Comparison of ENCODE assay signal across 21 cellular contexts in genomic region chr11:66936326-66936725, GRCh38. TPM values are rescaled to one million over a fixed set of nuclear protein-coding genes. Genes with fewer than 3 reads are reported as not detected.
DNase-seq lines count a peak whose midpoint lies in the region; ATAC-seq, FAIRE-seq and TF ChIP-seq lines count a peak whose summit lies in the region.
"Had no signal": no experiment of that assay in that cellular context is flagged by ENCODE, and none has a peak within 500 bp of the region (broad histone marks: within the 10 kb centered on the region; RNA-seq: fewer than 3 reads in every experiment).

No MANE protein-coding gene starts in this region.

- H3K4me3 Mint-ChIP-seq in HFFc6: no peak overlapping the region

- H3K27me3 Mint-ChIP-seq in HFFc6 (ENCODE audit: insufficient read depth): peaks cover 4% of the 10 kb centered on the region; the same call in 1 of the 2 replicates

- peaks cover 15% of the 10 kb centered on the region for H3K4me1 Mint-ChIP-seq in HFFc6 (ENCODE audit: low read depth)

- H3K79me2 ChIP-seq in ACC112 (ENCODE audit: control insufficient read depth, insufficient read depth, low read length, unreplicated experiment): no peaks in the 10 kb centered on the region

- H3K27me3 ChIP-seq in ACC112 (ENCODE audit: insufficient read depth, low read length): no peaks in the 10 kb centered on the region
- H3K27me3 ChIP-seq: heart left ventricle, tibial nerve had no signal

- H3K4me1 ChIP-seq in ACC112 (ENCODE audit: control insufficient read depth, insufficient read depth, low read length, unreplicated experiment): peaks cover 11% of the 10 kb centered on the region
- H3K4me1 ChIP-seq: heart left ventricle had no signal

- no peak overlapping the region for H2AFZ ChIP-seq in ACC112 (ENCODE audit: low read length, unreplicated experiment)

- DNase-seq in HFFc6 (peak; percentile 36), astrocyte of the hippocampus (ENCODE audit: low read depth, low spot score) (peak; percentile 70), fibroblast of the aortic adventitia (ENCODE audit: low read depth) (peak; percentile 98), GM19239 (ENCODE audit: insufficient read length, low spot score) (no peak), RPMI8226 (no peak)
- DNase-seq: heart left ventricle, Karpas-422, NCI-H187, NCI-H526 treated with DMSO at 0.1 percent for 48 hours, PC-3 had no signal

- no peaks in the 10 kb centered on the region for H3K36me3 ChIP-seq in ACC112 (ENCODE audit: insufficient read depth, low read length)
- H3K36me3 ChIP-seq: heart left ventricle, tibial nerve had no signal

- H3K36me3 Mint-ChIP-seq in HFFc6 (ENCODE audit: low read depth): no peaks in the 10 kb centered on the region
- H3K36me3 Mint-ChIP-seq: activated naive CD4-positive, alpha-beta T cell treated with anti-CD3 and anti-CD28 coated beads, Interleukin-2, amount 50 U/mL, for 72 hours had no signal

- no peak for ATAC-seq in HG02759 (IDR thresholded peaks at IDR 0.05; ENCODE audit: unreplicated experiment)
- no peak for ATAC-seq in HG03342 (IDR thresholded peaks at IDR 0.05; ENCODE audit: unreplicated experiment)
- ATAC-seq: activated naive CD4-positive, alpha-beta T cell treated with anti-CD3 and anti-CD28 coated beads, Interleukin-2, amount 50 U/mL, for 72 hours; heart left ventricle; PC-3 had no signal

- H3K27ac Mint-ChIP-seq in HFFc6: no peak overlapping the region
- H3K27ac Mint-ChIP-seq: activated naive CD4-positive, alpha-beta T cell treated with anti-CD3 and anti-CD28 coated beads, Interleukin-2, amount 50 U/mL, for 72 hours had no signal

- FAIRE-seq in GM19239 (lab: Jason Lieb, UNC): no peak
- FAIRE-seq: A204.1 had no signal

- no peak overlapping the region for H3K4me3 ChIP-seq in ACC112 (ENCODE audit: low read depth, low read length)
- no peak overlapping the region for H3K4me3 ChIP-seq in fibroblast of the aortic adventitia (ENCODE audit: low read depth, low read length)
- H3K4me3 ChIP-seq: heart left ventricle, tibial nerve had no signal

- no peak for TF ChIP-seq CTCF in HFFc6 (IDR thresholded peaks at IDR 0.05)
- no peak for TF ChIP-seq CTCF in fibroblast of the aortic adventitia (IDR thresholded peaks at IDR 0.05; ENCODE audit: insufficient read depth, low read length)

- no peaks in the 10 kb centered on the region for H3K9me3 Mint-ChIP-seq in HFFc6
- H3K9me3 Mint-ChIP-seq: activated naive CD4-positive, alpha-beta T cell treated with anti-CD3 and anti-CD28 coated beads, Interleukin-2, amount 50 U/mL, for 72 hours had no signal

- H3K27ac ChIP-seq in ACC112 (ENCODE audit: low read depth, low read length): peak overlapping the region; percentile 55
- H3K27ac ChIP-seq: heart left ventricle, tibial nerve had no signal

RNA-seq across cellular contexts. Expression of gene PC, which starts 21.9 kb away (rescaled TPM):
- 10 to 100 TPM; 13.2 to 21.8 (median 19.3) TPM for total RNA-seq in HFFc6 (2021; fragmentation: NEBNext Ultra II Directional; extraction: Animal tissue kit (Norgen Biotek cat#: 25700))
- total RNA-seq in fibroblast of the aortic adventitia (ENCODE audit: low replicate concordance): 12.7 and 21.5 TPM in 2 replicates

RNA-seq across cellular contexts. Expression of gene C11orf86, which starts 38.8 kb away (rescaled TPM):
- not detected for total RNA-seq in HFFc6 (2021; fragmentation: NEBNext Ultra II Directional; extraction: Animal tissue kit (Norgen Biotek cat#: 25700))
- not detected in 2 replicates for total RNA-seq in fibroblast of the aortic adventitia (ENCODE audit: low replicate concordance)
- total RNA-seq: activated naive CD4-positive, alpha-beta T cell treated with anti-CD3 and anti-CD28 coated beads, Interleukin-2, amount 50 U/mL, for 72 hours; Caco-2; heart left ventricle; kidney epithelial cell; mononuclear cell; omental fat pad; PC-3; skeletal muscle tissue; tibial nerve had no signal

Comparison
In these comparisons a context has a peak if more than half of its experiments do, and no peak if none do; other contexts are left out.
1. DNase-seq: peak in HFFc6 (single experiment), astrocyte of the hippocampus (single experiment) and fibroblast of the aortic adventitia (single experiment); none in GM19239 (single experiment) and RPMI8226 (single experiment).